ENCODE assay signal across 8 cellular contexts in the genomic region with DNA sequence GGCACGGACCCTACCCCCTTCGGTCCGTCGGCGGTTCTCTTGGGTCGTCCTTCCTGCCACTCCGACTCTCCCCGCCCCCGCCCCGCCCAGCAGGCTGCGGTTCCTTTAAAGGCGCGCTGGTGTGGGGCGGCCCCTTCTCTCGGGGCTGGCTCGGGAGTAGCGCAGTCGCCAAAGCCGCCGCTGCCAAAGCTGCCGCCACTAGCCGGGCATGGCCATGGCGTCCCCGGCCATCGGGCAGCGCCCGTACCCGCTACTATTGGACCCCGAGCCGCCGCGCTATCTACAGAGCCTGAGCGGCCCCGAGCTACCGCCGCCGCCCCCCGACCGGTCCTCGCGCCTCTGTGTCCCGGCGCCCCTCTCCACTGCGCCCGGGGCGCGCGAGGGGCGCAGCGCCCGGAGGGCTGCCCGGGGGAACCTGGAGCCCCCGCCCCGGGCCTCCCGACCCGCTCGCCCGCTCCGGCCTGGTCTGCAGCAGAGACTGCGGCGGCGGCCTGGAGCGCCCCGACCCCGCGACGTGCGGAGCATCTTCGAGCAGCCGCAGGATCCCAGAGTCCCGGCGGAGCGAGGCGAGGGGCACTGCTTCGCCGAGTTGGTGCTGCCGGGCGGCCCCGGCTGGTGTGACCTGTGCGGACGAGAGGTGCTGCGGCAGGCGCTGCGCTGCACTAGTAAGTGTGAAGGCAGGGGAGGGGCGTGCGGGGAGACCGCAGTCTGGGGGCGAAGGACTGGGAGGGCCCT. TPM values are rescaled to one million over a fixed set of nuclear protein-coding genes. Genes with fewer than 3 reads are reported as not detected.
DNase-seq lines count a peak whose midpoint lies in the region; ATAC-seq and TF ChIP-seq lines count a peak whose summit lies in the region.

A gene with protein sequence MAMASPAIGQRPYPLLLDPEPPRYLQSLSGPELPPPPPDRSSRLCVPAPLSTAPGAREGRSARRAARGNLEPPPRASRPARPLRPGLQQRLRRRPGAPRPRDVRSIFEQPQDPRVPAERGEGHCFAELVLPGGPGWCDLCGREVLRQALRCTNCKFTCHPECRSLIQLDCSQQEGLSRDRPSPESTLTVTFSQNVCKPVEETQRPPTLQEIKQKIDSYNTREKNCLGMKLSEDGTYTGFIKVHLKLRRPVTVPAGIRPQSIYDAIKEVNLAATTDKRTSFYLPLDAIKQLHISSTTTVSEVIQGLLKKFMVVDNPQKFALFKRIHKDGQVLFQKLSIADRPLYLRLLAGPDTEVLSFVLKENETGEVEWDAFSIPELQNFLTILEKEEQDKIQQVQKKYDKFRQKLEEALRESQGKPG (plus strand): TSS at position 137 of the 735 bp plus-strand sequence. CDS start 72 bp downstream, at position 209.

- peak within 1 kb of the TSS in 3 of 4 donors; percentile 13 to 61 (median 24) for H3K27ac ChIP-seq in gastroesophageal sphincter
- H3K27ac ChIP-seq in osteoblast (ENCODE audit: low read depth, low read length): no peak within 1 kb of the TSS
- peak within 1 kb of the TSS in 2 of 3 donors; percentile 34 to 60 for H3K27ac ChIP-seq in thyroid gland

- TF ChIP-seq CTCF in gastroesophageal sphincter (IDR thresholded peaks at IDR 0.05): no peak
- TF ChIP-seq CTCF in osteoblast (IDR thresholded peaks at IDR 0.05; ENCODE audit: extremely low read depth, low read depth, low read length): no peak
- TF ChIP-seq CTCF in thyroid gland (IDR thresholded peaks at IDR 0.05): no peak

- H3K27me3 ChIP-seq in gastroesophageal sphincter (peaks cover 42% of the 10 kb centered on the region), osteoblast (ENCODE audit: insufficient read depth, low read length) (peaks cover 24% of the 10 kb centered on the region), thyroid gland (no peaks in the 10 kb centered on the region)

- WGBS in gastroesophageal sphincter (ENCODE audit: low coverage in 1 of 2), 2 donors: no CpG with 5 or more reads among the region's 88 CpGs
- 20% methylated on average over 1 of the region's 88 CpGs; no CpG with 5 or more reads in 1 of the 2 donors for WGBS in thyroid gland, 2 donors

- H4K20me1 ChIP-seq in osteoblast (ENCODE audit: insufficient read depth, low read length): no peaks in the 10 kb centered on the region

- peak; percentile 63 for ATAC-seq in HG03175 (IDR thresholded peaks at IDR 0.05; ENCODE audit: unreplicated experiment)
- peak; percentile 78 for ATAC-seq in gastroesophageal sphincter

- no peaks in the 10 kb centered on the region for H3K9me3 ChIP-seq in gastroesophageal sphincter
- no peaks in the 10 kb centered on the region for H3K9me3 ChIP-seq in osteoblast (ENCODE audit: low read depth, low read length)
- no peaks in the 10 kb centered on the region for H3K9me3 ChIP-seq in thyroid gland

- peak within 1 kb of the TSS; percentile 52 for H2AFZ ChIP-seq in osteoblast (ENCODE audit: low read length)

- H3K79me2 ChIP-seq in osteoblast (ENCODE audit: insufficient read depth, low read length): no peaks in the 10 kb centered on the region

- peaks cover 0 to 50% (median 4%) of the 10 kb centered on the region in 3 donors for H3K4me1 ChIP-seq in gastroesophageal sphincter
- H3K4me1 ChIP-seq in osteoblast (ENCODE audit: insufficient read depth, low read length): peaks cover 25% of the 10 kb centered on the region
- H3K4me1 ChIP-seq in thyroid gland: peaks cover 14 to 69% of the 10 kb centered on the region in 2 donors

- no peak for TF ChIP-seq EP300 in gastroesophageal sphincter (IDR thresholded peaks at IDR 0.05)

- H3K36me3 ChIP-seq in gastroesophageal sphincter (no peaks in the 10 kb centered on the region), osteoblast (ENCODE audit: insufficient read depth, low read length) (no peaks in the 10 kb centered on the region), thyroid gland (no peaks in the 10 kb centered on the region)

- intact Hi-C loops in thyroid gland (cut with DNase I): no loop called here

- DNase-seq in NCI-H2081 (lab: John Stamatoyannopoulos, UW): peak; percentile 60 to 63
- no peak for DNase-seq in NCI-H2081 treated with DMSO at 0.1 percent for 48 hours (lab: John Stamatoyannopoulos, UW)
- DNase-seq in RPMI8226: peak; percentile 76
- peak; percentile 69 for DNase-seq in activated gamma-delta T cell (lab: John Stamatoyannopoulos, UW)
- peak; percentile 96 for DNase-seq in osteoblast (ENCODE audit: insufficient read length, low spot score, missing footprints)
- DNase-seq in thyroid gland: peak; percentile 92 to 93

- TF ChIP-seq POLR2A in gastroesophageal sphincter (IDR thresholded peaks at IDR 0.05): peak; percentile 47 to 77
- peak in 1 of 2 donors; percentile 84 for TF ChIP-seq POLR2A in thyroid gland (IDR thresholded peaks at IDR 0.05)

- H3K4me3 ChIP-seq in gastroesophageal sphincter: peak within 1 kb of the TSS; percentile 37 to 75
- peak within 1 kb of the TSS; percentile 66 for H3K4me3 ChIP-seq in osteoblast (ENCODE audit: insufficient read depth, low read length)
- H3K4me3 ChIP-seq in thyroid gland (replicated peaks in 1 of 3): peak within 1 kb of the TSS; percentile 52 to 81 (median 74)

- H3K4me2 ChIP-seq in osteoblast (ENCODE audit: insufficient read depth, low read length): peak within 1 kb of the TSS; percentile 74

RNA-seq across cellular contexts. Expression of the gene that starts here (rescaled TPM):
- total RNA-seq in gastroesophageal sphincter (10 to 100 TPM in 2 of 4 donors, 1 to 10 TPM in 2; 6.2 to 23.3 (median 8.5) TPM), osteoblast (0.59 and 0.72 TPM in 2 replicates), thyroid gland (10 to 100 TPM; 14.0 to 16.4 (median 14.5) TPM)

Comparison
In these comparisons a context has a peak if more than half of its experiments do, and no peak if none do; other contexts are left out.
1. Peak in DNase-seq, H3K4me3 ChIP-seq and H3K4me2 ChIP-seq in osteoblast; RNA of the gene not detected or under 1 TPM.